ENCODE assay signal across 1 cellular context in the genomic region with DNA sequence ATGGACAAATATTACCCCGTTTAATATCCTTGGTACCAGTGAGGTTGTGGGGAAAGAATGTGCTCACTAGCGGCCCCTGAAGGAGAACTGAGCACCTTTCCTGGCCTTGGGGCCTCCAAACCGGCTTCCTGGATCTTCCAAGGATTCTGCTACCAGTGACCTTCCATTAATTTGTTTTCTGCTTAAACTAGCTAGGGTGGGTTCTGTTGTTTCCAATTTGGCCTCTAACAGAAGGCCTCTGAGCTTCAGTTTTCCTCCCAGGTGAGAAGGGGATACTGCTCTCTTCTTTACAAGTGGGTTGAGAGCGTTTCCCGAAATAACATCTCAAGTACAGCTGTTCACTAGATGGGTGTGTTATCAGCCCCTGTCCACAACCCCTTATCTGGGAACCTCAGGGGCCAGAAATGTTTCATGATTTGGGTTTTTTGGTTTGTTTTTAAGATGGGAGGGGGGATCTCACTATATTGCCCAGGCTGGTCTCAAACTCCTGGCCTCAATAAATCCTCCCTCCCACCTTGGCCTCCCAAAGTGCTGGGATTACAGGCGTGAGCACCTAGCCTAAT.
TF ChIP-seq lines count a peak whose summit lies in the region.

No MANE protein-coding gene starts in this region.

TF ChIP-seq in SK-N-SH, 30 proteins besides CTCF, POLR2A, EP300 and RAD21 (continued from another document):
- TF ChIP-seq, protein P1, sequence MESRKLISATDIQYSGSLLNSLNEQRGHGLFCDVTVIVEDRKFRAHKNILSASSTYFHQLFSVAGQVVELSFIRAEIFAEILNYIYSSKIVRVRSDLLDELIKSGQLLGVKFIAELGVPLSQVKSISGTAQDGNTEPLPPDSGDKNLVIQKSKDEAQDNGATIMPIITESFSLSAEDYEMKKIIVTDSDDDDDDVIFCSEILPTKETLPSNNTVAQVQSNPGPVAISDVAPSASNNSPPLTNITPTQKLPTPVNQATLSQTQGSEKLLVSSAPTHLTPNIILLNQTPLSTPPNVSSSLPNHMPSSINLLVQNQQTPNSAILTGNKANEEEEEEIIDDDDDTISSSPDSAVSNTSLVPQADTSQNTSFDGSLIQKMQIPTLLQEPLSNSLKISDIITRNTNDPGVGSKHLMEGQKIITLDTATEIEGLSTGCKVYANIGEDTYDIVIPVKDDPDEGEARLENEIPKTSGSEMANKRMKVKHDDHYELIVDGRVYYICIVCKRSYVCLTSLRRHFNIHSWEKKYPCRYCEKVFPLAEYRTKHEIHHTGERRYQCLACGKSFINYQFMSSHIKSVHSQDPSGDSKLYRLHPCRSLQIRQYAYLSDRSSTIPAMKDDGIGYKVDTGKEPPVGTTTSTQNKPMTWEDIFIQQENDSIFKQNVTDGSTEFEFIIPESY (IDR thresholded peaks at IDR 0.05; ENCODE audit: borderline replicate concordance, low read depth): no peak
- TF ChIP-seq REST (IDR thresholded peaks at IDR 0.05; ENCODE audit: low read depth, low read length): no peak
- TF ChIP-seq NFIC (IDR thresholded peaks at IDR 0.05; ENCODE audit: borderline replicate concordance): no peak
- TF ChIP-seq MAX (IDR thresholded peaks at IDR 0.05; ENCODE audit: low read depth): no peak
- no peak for TF ChIP-seq EZH2phosphoT487 (IDR thresholded peaks at IDR 0.05; ENCODE audit: borderline replicate concordance, low read depth)
